ENCODE assay signal across 8 cellular contexts in genomic region chr1:156625436-156626078, GRCh38. TPM values are rescaled to one million over a fixed set of nuclear protein-coding genes. Genes with fewer than 3 reads are reported as not detected.
DNase-seq lines count a peak whose midpoint lies in the region; ATAC-seq, FAIRE-seq and TF ChIP-seq lines count a peak whose summit lies in the region.

No MANE protein-coding gene starts in this region.

- H3K9me3 ChIP-seq in PC-3 (ENCODE audit: low read length) (no peaks in the 10 kb centered on the region), ovary (no peaks in the 10 kb centered on the region)

- H3K4me2 ChIP-seq in PC-3 (ENCODE audit: low read length), result peak overlapping the region; percentile 66

- 0 to 2% (median 1%) methylated on average over 31 to 45 of the region's 45 CpGs for WGBS in ovary, 3 donors

- POLR2A ChIA-PET in PC-3 (lab: Charles Lee; ENCODE audit: unreplicated experiment), result no interaction called here

- no peaks in the 10 kb centered on the region for H3K9me2 ChIP-seq in PC-3 (replicated peaks; ENCODE audit: low read length)

- H3K79me2 ChIP-seq in PC-3 (ENCODE audit: low read length), result no peaks in the 10 kb centered on the region

- ATAC-seq in PC-3 (peak; percentile 60), HG03469 (IDR thresholded peaks at IDR 0.05; ENCODE audit: unreplicated experiment) (no peak)

- H3K4me3 ChIP-seq in PC-3 (ENCODE audit: low read length), result peak overlapping the region; percentile 36; the same call in 1 of the 2 replicates
- H3K4me3 ChIP-seq in ovary, result peak overlapping the region; percentile 31

- no peak overlapping the region for H3K27ac ChIP-seq in PC-3 (ENCODE audit: low read length)
- peak overlapping the region in 1 of 2 donors; percentile 9 for H3K27ac ChIP-seq in ovary

- no peak for TF ChIP-seq EP300 in ovary (IDR thresholded peaks at IDR 0.05)

- H3K4me1 ChIP-seq in PC-3 (ENCODE audit: insufficient read depth, low read length) (0 out of 2 replicates have a peak, but pooled peaks cover 6% of the 10 kb centered on the region), ovary (ENCODE audit: insufficient read depth) (peaks cover 12% of the 10 kb centered on the region)

- no peaks in the 10 kb centered on the region for H4K20me1 ChIP-seq in PC-3 (ENCODE audit: low read length)

- H3K27me3 ChIP-seq in PC-3 (ENCODE audit: low read length) (peaks cover 26% of the 10 kb centered on the region), ovary (no peaks in the 10 kb centered on the region)

- H3K9ac ChIP-seq in PC-3 (ENCODE audit: low read length), result no peak overlapping the region

- DNase-seq in NCI-H2196 (lab: John Stamatoyannopoulos, UW; ENCODE audit: unreplicated experiment) (peak; percentile 77), NCI-H2196 treated with DMSO at 0.1 percent for 48 hours (lab: John Stamatoyannopoulos, UW; ENCODE audit: unreplicated experiment) (no peak), PC-3 (peak; percentile 68), activated gamma-delta T cell (lab: John Stamatoyannopoulos, UW) (peak; percentile 34), germinal center (ENCODE audit: low spot score) (peak; percentile 57), ovary (peak; percentile 22 to 74 (median 57)), urothelium cell line (ENCODE audit: low spot score) (peak; percentile 61)

- no peaks in the 10 kb centered on the region for H3F3A ChIP-seq in PC-3 (ENCODE audit: low read length, unreplicated experiment)

- no peaks in the 10 kb centered on the region for H3K36me3 ChIP-seq in PC-3 (ENCODE audit: low read depth, low read length)
- no peaks in the 10 kb centered on the region for H3K36me3 ChIP-seq in ovary

- intact Hi-C loops in PC-3 (cut with micrococcal nuclease) (no loop called here), ovary (cut with DNase I) (loop anchor here in 2 of 4 donors (2.0 kb wide), 1 partner anchor 31 kb away; no protein-coding TSS in a partner anchor)

- no peak overlapping the region; the same call in 1 of the 2 replicates for H2AFZ ChIP-seq in PC-3 (ENCODE audit: low read length)

- peak; percentile 94 for TF ChIP-seq CTCF in PC-3 (conservative IDR thresholded peaks at IDR 0.05; ENCODE audit: low read depth, low read length)
- TF ChIP-seq CTCF in ovary (IDR thresholded peaks at IDR 0.05), result peak in 2 of 3 donors; percentile 61 to 62

- no peak for TF ChIP-seq POLR2A in ovary (IDR thresholded peaks at IDR 0.05)

- CTCF ChIA-PET in PC-3 (lab: Charles Lee), result interaction anchor here (0.7 kb wide), 1 partner anchor 30 kb away, joined by 3 read pairs; no protein-coding TSS in a partner anchor

- FAIRE-seq in urothelium cell line (lab: Jason Lieb, UNC), result no peak

- BruUV-seq in PC-3 (replicated peaks; lab: Mats Ljungman, UMichigan), result no TSS peak

RNA-seq across cellular contexts. Expression of gene HAPLN2, which starts 6.3 kb away (rescaled TPM):
- 1.1 TPM in 1 of 2 replicates, not detected in the other for total RNA-seq in PC-3 (2014; rRNA removed)
- 1 to 10 TPM in 5 of 7 donors, under 1 TPM in 2; 0.30 to 1.9 (median 1.2) TPM for total RNA-seq in ovary
- polyA plus RNA-seq in ovary, result 1 to 10 TPM in 1 of 2 donors, not detected in 1; 1.1 TPM

RNA-seq across cellular contexts. Expression of gene BCAN, which starts 16.4 kb away (rescaled TPM):
- total RNA-seq in PC-3 (2014; rRNA removed), result not detected in 2 replicates
- 1 to 10 TPM in 2 of 7 donors, under 1 TPM in 2, not detected in 3; 0.20 to 2.2 (median 1.0) TPM for total RNA-seq in ovary
- under 1 TPM; 0.11 to 0.43 TPM for polyA plus RNA-seq in ovary

RNA-seq across cellular contexts. Expression of gene GPATCH4, which starts 24.3 kb away (rescaled TPM):
- total RNA-seq in PC-3 (2014; rRNA removed) (37.3 and 73.7 TPM in 2 replicates), ovary (10 to 100 TPM; 11.1 to 45.1 (median 22.8) TPM)
- 10 to 100 TPM; 10.0 to 22.0 TPM for polyA plus RNA-seq in ovary

RNA-seq across cellular contexts. Expression of gene NAXE, which starts 34.0 kb away (rescaled TPM):
- total RNA-seq in PC-3 (2014; rRNA removed) (237 and 261 TPM in 2 replicates), ovary (10 to 100 TPM; 43.5 to 85.4 (median 65.4) TPM)
- polyA plus RNA-seq in ovary, result 10 to 100 TPM; 57.8 to 75.0 TPM

RNA-seq across cellular contexts. Expression of gene TTC24, which starts 46.0 kb away (rescaled TPM):
- total RNA-seq in PC-3 (2014; rRNA removed) (not detected in 2 replicates), ovary (under 1 TPM in 1 of 7 donors, not detected in 6; 0.15 TPM)
- polyA plus RNA-seq in ovary, result under 1 TPM in 1 of 2 donors, not detected in 1; 0.12 TPM
